10 cellular contexts compared by ENCODE assay signal in the genomic region with DNA sequence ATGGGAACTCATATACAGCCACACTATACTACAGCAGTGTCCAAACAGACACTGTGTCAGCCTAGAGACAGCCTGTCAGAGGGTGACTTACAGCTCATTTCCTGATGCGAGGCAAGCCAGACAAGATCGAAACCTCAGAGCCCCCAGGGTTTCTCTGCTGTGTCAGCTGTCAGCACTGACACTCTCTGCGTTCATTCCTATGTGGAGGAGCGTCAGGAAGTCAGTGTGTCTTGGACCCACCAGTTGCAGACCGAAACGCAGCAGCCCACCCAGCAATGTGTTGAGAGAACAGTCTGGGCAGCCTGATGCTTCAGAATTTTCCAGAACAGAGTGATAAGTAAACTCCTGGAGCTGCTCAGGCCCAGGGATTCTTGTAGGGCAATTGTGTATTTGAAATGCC. TPM values are rescaled to one million over a fixed set of nuclear protein-coding genes. Genes with fewer than 3 reads are reported as not detected.
DNase-seq lines count a peak whose midpoint lies in the region; ATAC-seq and TF ChIP-seq lines count a peak whose summit lies in the region.
"Had no signal": no experiment of that assay in that cellular context is flagged by ENCODE, and none has a peak within 500 bp of the region (broad histone marks: within the 10 kb centered on the region; RNA-seq: fewer than 3 reads in every experiment).

No MANE protein-coding gene starts in this region.

- no peaks in the 10 kb centered on the region for H3K9me3 Mint-ChIP-seq in activated naive CD8-positive, alpha-beta T cell treated with anti-CD3 and anti-CD28 coated beads, Interleukin-2, amount 10 ng/mL, durations not matched to agents 7 days and 5 days
- H3K9me3 Mint-ChIP-seq in activated naive CD8-positive, alpha-beta T cell treated with anti-CD3 and anti-CD28 coated beads for 36 hours = no peaks in the 10 kb centered on the region

- H3K4me3 Mint-ChIP-seq in activated naive CD8-positive, alpha-beta T cell treated with anti-CD3 and anti-CD28 coated beads, Interleukin-2, amount 10 ng/mL, durations not matched to agents 7 days and 5 days = peak overlapping the region; percentile 53
- no peak overlapping the region for H3K4me3 Mint-ChIP-seq in activated naive CD8-positive, alpha-beta T cell treated with anti-CD3 and anti-CD28 coated beads for 36 hours

- no peak for DNase-seq in activated naive CD8-positive, alpha-beta T cell treated with anti-CD3 and anti-CD28 coated beads, Interleukin-2, amount 10 ng/mL, durations not matched to agents 7 days and 5 days
- DNase-seq in activated naive CD8-positive, alpha-beta T cell treated with anti-CD3 and anti-CD28 coated beads for 36 hours = no peak
- DNase-seq in activated CD4-positive, alpha-beta T cell treated with anti-CD3 and anti-CD28 coated beads for 48 hours = peak; percentile 55
- DNase-seq in foreskin keratinocyte (peak in 1 of 2 donors; percentile 20), NCI-H526 (lab: John Stamatoyannopoulos, UW) (no peak), NCI-H2029 (lab: John Stamatoyannopoulos, UW) (no peak)
- DNase-seq: NCI-H2171 had no signal

- ATAC-seq in activated naive CD8-positive, alpha-beta T cell treated with anti-CD3 and anti-CD28 coated beads, Interleukin-2, amount 10 ng/mL, durations not matched to agents 7 days and 5 days (ENCODE audit: low read depth) = peak; percentile 96
- ATAC-seq in foreskin keratinocyte (peak; percentile 45), HG02981 (IDR thresholded peaks at IDR 0.05; ENCODE audit: unreplicated experiment) (no peak), GM18867 (IDR thresholded peaks at IDR 0.05; ENCODE audit: unreplicated experiment) (no peak)

- H3K27me3 ChIP-seq in foreskin keratinocyte = peaks cover 6% of the 10 kb centered on the region

- H3K36me3 Mint-ChIP-seq in activated naive CD8-positive, alpha-beta T cell treated with anti-CD3 and anti-CD28 coated beads, Interleukin-2, amount 10 ng/mL, durations not matched to agents 7 days and 5 days = no peaks in the 10 kb centered on the region
- H3K36me3 Mint-ChIP-seq in activated naive CD8-positive, alpha-beta T cell treated with anti-CD3 and anti-CD28 coated beads for 36 hours = no peaks in the 10 kb centered on the region

- H3K4me1 ChIP-seq in foreskin keratinocyte = no peaks in the 10 kb centered on the region

- no peak for TF ChIP-seq CTCF in foreskin keratinocyte (conservative IDR thresholded peaks at IDR 0.05)

- no peak overlapping the region for H3K27ac ChIP-seq in foreskin keratinocyte

- POLR2A ChIA-PET in activated naive CD8-positive, alpha-beta T cell treated with anti-CD3 and anti-CD28 coated beads, Interleukin-2, amount 10 ng/mL, durations not matched to agents 7 days and 5 days (lab: Charles Lee) = interaction anchor here (0.7 kb wide), 1 partner anchor 35 kb away, joined by 3 read pairs; no protein-coding TSS in a partner anchor

- peaks cover 8% of the 10 kb centered on the region for H3K4me1 Mint-ChIP-seq in activated naive CD8-positive, alpha-beta T cell treated with anti-CD3 and anti-CD28 coated beads, Interleukin-2, amount 10 ng/mL, durations not matched to agents 7 days and 5 days
- H3K4me1 Mint-ChIP-seq in activated naive CD8-positive, alpha-beta T cell treated with anti-CD3 and anti-CD28 coated beads for 36 hours = peaks cover 10% of the 10 kb centered on the region

- H3K27me3 Mint-ChIP-seq in activated naive CD8-positive, alpha-beta T cell treated with anti-CD3 and anti-CD28 coated beads, Interleukin-2, amount 10 ng/mL, durations not matched to agents 7 days and 5 days = peaks cover 3% of the 10 kb centered on the region
- H3K27me3 Mint-ChIP-seq in activated naive CD8-positive, alpha-beta T cell treated with anti-CD3 and anti-CD28 coated beads for 36 hours = peaks cover 5% of the 10 kb centered on the region

- no peak overlapping the region for H3K27ac Mint-ChIP-seq in activated naive CD8-positive, alpha-beta T cell treated with anti-CD3 and anti-CD28 coated beads, Interleukin-2, amount 10 ng/mL, durations not matched to agents 7 days and 5 days
- H3K27ac Mint-ChIP-seq in activated naive CD8-positive, alpha-beta T cell treated with anti-CD3 and anti-CD28 coated beads for 36 hours = no peak overlapping the region

RNA-seq across cellular contexts. Expression of a gene that starts 20.6 kb away (rescaled TPM):
- total RNA-seq in activated naive CD8-positive, alpha-beta T cell treated with anti-CD3 and anti-CD28 coated beads, Interleukin-2, amount 10 ng/mL, durations not matched to agents 7 days and 5 days = under 1 TPM; 0.69 to 0.74 TPM
- under 1 TPM; 0.68 to 0.88 TPM for total RNA-seq in activated naive CD8-positive, alpha-beta T cell treated with anti-CD3 and anti-CD28 coated beads for 36 hours
- total RNA-seq in foreskin keratinocyte = 0.04 and 0.17 TPM in 2 replicates
- 0.09 and 0.12 TPM in 2 replicates for polyA plus RNA-seq in foreskin keratinocyte

RNA-seq across cellular contexts. Expression of a gene that starts 29.0 kb away (rescaled TPM):
- total RNA-seq in activated naive CD8-positive, alpha-beta T cell treated with anti-CD3 and anti-CD28 coated beads, Interleukin-2, amount 10 ng/mL, durations not matched to agents 7 days and 5 days = not detected
- total RNA-seq in activated naive CD8-positive, alpha-beta T cell treated with anti-CD3 and anti-CD28 coated beads for 36 hours = not detected
- not detected in 2 replicates for total RNA-seq in foreskin keratinocyte
- polyA plus RNA-seq in foreskin keratinocyte = not detected in 2 replicates
- total RNA-seq: glomerular endothelial cell had no signal

Comparison
In these comparisons a context has a peak if more than half of its experiments do, and no peak if none do; other contexts are left out.
1. ATAC-seq: peak in activated naive CD8-positive, alpha-beta T cell treated with anti-CD3 and anti-CD28 coated beads, Interleukin-2, amount 10 ng/mL, durations not matched to agents 7 days and 5 days (single experiment) and foreskin keratinocyte (single experiment); none in HG02981 (single experiment) and GM18867 (single experiment).